In genomic region chr6:33789550-33789895, GRCh38 we compare ENCODE assay signal across 8 cellular contexts. TPM values are rescaled to one million over a fixed set of nuclear protein-coding genes. Genes with fewer than 3 reads are reported as not detected.
DNase-seq lines count a peak whose midpoint lies in the region; ATAC-seq and TF ChIP-seq lines count a peak whose summit lies in the region.

No MANE protein-coding gene starts in this region.

- TF ChIP-seq CTCF in astrocyte of the cerebellum (IDR thresholded peaks at IDR 0.05; ENCODE audit: low read depth, low read length, missing control alignments) (no peak), lower lobe of right lung (IDR thresholded peaks at IDR 0.05) (no peak), tibial nerve (IDR thresholded peaks at IDR 0.05) (no peak)

- no peaks in the 10 kb centered on the region for H3K27me3 Mint-ChIP-seq in activated T-cell treated with anti-CD3 and anti-CD28 coated beads, Interleukin-2, amount 50 U/mL, for 4 hours (ENCODE audit: low read depth)

- DNase-seq in activated T-cell treated with anti-CD3 and anti-CD28 coated beads, Interleukin-2, amount 50 U/mL, for 4 hours, result no peak
- no peak for DNase-seq in activated T-cell treated with anti-CD3 and anti-CD28 coated beads for 4 hours
- DNase-seq in astrocyte of the cerebellum (ENCODE audit: low read depth), result no peak
- no peak for DNase-seq in lower lobe of right lung
- DNase-seq in tibial nerve (ENCODE audit: low spot score in 2 of 2), result no peak
- no peak for DNase-seq in GF-D8 (lab: John Stamatoyannopoulos, UW)
- no peak for DNase-seq in cortex of kidney (lab: John Stamatoyannopoulos, UW)

- peak overlapping the region; percentile 97 for H3K27ac ChIP-seq in lower lobe of right lung
- H3K27ac ChIP-seq in tibial nerve, result peak overlapping the region in 3 of 4 donors; percentile 33 to 98 (median 97)

- peaks cover 12% of the 10 kb centered on the region for H3K36me3 Mint-ChIP-seq in activated T-cell treated with anti-CD3 and anti-CD28 coated beads, Interleukin-2, amount 50 U/mL, for 4 hours (ENCODE audit: insufficient read depth)

- H3K9me3 Mint-ChIP-seq in activated T-cell treated with anti-CD3 and anti-CD28 coated beads, Interleukin-2, amount 50 U/mL, for 4 hours, result no peaks in the 10 kb centered on the region

- no peak for TF ChIP-seq POLR2A in tibial nerve (IDR thresholded peaks at IDR 0.05)

- peaks cover 17% of the 10 kb centered on the region for H3K36me3 ChIP-seq in lower lobe of right lung
- peaks cover 0 to 15% (median 0%) of the 10 kb centered on the region in 3 donors for H3K36me3 ChIP-seq in tibial nerve

- WGBS in tibial nerve, 2 donors, result 93 to 94% methylated on average over 11 of the region's 11 CpGs

- peaks cover 43% of the 10 kb centered on the region for H3K4me1 Mint-ChIP-seq in activated T-cell treated with anti-CD3 and anti-CD28 coated beads, Interleukin-2, amount 50 U/mL, for 4 hours (ENCODE audit: low read depth)

- no peaks in the 10 kb centered on the region for H3K27me3 ChIP-seq in lower lobe of right lung (ENCODE audit: low read depth)
- peaks cover 0 to 15% of the 10 kb centered on the region in 2 donors for H3K27me3 ChIP-seq in tibial nerve

- H3K4me3 ChIP-seq in astrocyte of the cerebellum (ENCODE audit: low read depth, low read length), result peak overlapping the region; percentile 55
- H3K4me3 ChIP-seq in lower lobe of right lung, result peak overlapping the region; percentile 90
- H3K4me3 ChIP-seq in tibial nerve, result peak overlapping the region in 2 of 4 donors; percentile 71 to 89

- in situ Hi-C loops in astrocyte of the cerebellum (cut with HindIII; ENCODE audit: low sequenced_read_pairs), result no loop called here

- H3K4me1 ChIP-seq in lower lobe of right lung (peaks cover 41% of the 10 kb centered on the region), tibial nerve (peaks cover 0 to 37% (median 24%) of the 10 kb centered on the region in 4 donors)

- no peak for ATAC-seq in activated T-cell treated with anti-CD3 and anti-CD28 coated beads, Interleukin-2, amount 50 U/mL, for 4 hours
- ATAC-seq in lower lobe of right lung (no peak), HG03139 (IDR thresholded peaks at IDR 0.05; ENCODE audit: unreplicated experiment) (no peak)

- intact Hi-C loops in lower lobe of right lung (cut with DNase I), result no loop called here

- no peak for TF ChIP-seq EP300 in tibial nerve (IDR thresholded peaks at IDR 0.05)

- H3K4me3 Mint-ChIP-seq in activated T-cell treated with anti-CD3 and anti-CD28 coated beads, Interleukin-2, amount 50 U/mL, for 4 hours, result peak overlapping the region; percentile 78

- H3K9me3 ChIP-seq in lower lobe of right lung (no peaks in the 10 kb centered on the region), tibial nerve (no peaks in the 10 kb centered on the region)

RNA-seq across cellular contexts. Expression of gene LEMD2, which starts 0.6 kb away (rescaled TPM):
- 10 to 100 TPM; 44.4 to 51.8 (median 49.5) TPM for total RNA-seq in activated T-cell treated with anti-CD3 and anti-CD28 coated beads, Interleukin-2, amount 50 U/mL, for 4 hours
- 53.6 TPM for total RNA-seq in lower lobe of right lung
- total RNA-seq in tibial nerve, result 10 to 100 TPM; 55.7 to 97.8 (median 70.1) TPM

RNA-seq across cellular contexts. Expression of gene MLN, which starts 14.3 kb away (rescaled TPM):
- total RNA-seq in activated T-cell treated with anti-CD3 and anti-CD28 coated beads, Interleukin-2, amount 50 U/mL, for 4 hours, result not detected
- total RNA-seq in lower lobe of right lung (not detected), tibial nerve (not detected)

RNA-seq across cellular contexts. Expression of gene IP6K3, which starts 42.8 kb away (rescaled TPM):
- not detected for total RNA-seq in activated T-cell treated with anti-CD3 and anti-CD28 coated beads, Interleukin-2, amount 50 U/mL, for 4 hours
- total RNA-seq in lower lobe of right lung, result 3.5 TPM
- total RNA-seq in tibial nerve, result 1 to 10 TPM in 3 of 4 donors, under 1 TPM in 1; 0.39 to 3.0 (median 1.7) TPM
